Comparison of ENCODE assay signal across 8 cellular contexts in the genomic region with DNA sequence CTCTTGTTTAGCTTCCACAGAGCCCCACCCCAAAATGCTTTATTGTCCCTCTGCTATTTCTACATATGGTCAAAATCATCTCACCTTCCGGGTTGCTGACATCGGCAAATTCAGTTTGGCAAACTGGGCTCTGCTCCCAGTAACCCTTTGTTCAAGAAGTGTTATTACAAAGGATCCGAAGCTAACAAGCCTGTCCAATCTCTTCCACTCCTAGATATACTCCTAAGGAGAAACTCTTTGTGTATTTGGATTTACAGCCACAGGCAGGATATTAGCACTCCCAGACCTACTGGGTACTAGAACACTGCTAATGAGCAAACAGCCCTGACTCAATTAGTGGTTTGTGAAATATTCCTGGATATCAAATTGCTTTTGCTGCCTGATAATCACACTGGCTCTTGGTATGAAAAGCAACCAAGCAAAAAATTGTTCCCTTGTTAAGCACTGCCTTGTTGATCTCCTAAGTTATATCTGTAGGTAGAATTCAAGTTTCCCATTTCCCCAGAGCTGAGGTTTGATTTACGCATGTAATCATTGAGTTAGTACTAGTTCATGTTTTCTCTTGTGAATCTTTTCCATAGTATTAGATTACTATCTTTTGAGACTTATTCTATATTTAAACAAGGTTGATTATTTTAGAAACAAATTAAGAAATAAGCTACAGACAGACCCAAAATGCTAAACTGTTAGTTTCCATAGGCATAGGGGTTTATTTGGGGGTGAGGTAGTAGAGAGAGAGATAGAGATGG. TPM values are rescaled to one million over a fixed set of nuclear protein-coding genes. Genes with fewer than 3 reads are reported as not detected.
A peak's percentile ranks its signal among the peaks of the same experiment; 100 is the strongest.
DNase-seq lines count a peak whose midpoint lies in the region; ATAC-seq and TF ChIP-seq lines count a peak whose summit lies in the region.

No MANE protein-coding gene starts in this region.

- H3K27ac Mint-ChIP-seq in activated naive CD8-positive, alpha-beta T cell treated with anti-CD3 and anti-CD28 coated beads, Interleukin-2, amount 50 U/mL, for 24 hours = no peak overlapping the region

- H3K27me3 Mint-ChIP-seq in activated naive CD8-positive, alpha-beta T cell treated with anti-CD3 and anti-CD28 coated beads, Interleukin-2, amount 50 U/mL, for 24 hours = peaks cover 2% of the 10 kb centered on the region

- H3K36me3 Mint-ChIP-seq in activated naive CD8-positive, alpha-beta T cell treated with anti-CD3 and anti-CD28 coated beads, Interleukin-2, amount 50 U/mL, for 24 hours (ENCODE audit: low read depth) = peaks cover 10% of the 10 kb centered on the region

- no peaks in the 10 kb centered on the region for H3K4me1 ChIP-seq in hepatocyte (ENCODE audit: insufficient read depth)
- peaks cover 0 to 9% (median 7%) of the 10 kb centered on the region in 3 donors for H3K4me1 ChIP-seq in skeletal muscle tissue (ENCODE audit: control insufficient read depth in 3 of 3, insufficient read depth in 3 of 3, low read length in 3 of 3)
- H3K4me1 ChIP-seq in HAP-1 = no peaks in the 10 kb centered on the region

- 29% methylated on average over 4 of the region's 4 CpGs for WGBS in hepatocyte (ENCODE audit: low lambda C conversion rate, missing lambda C conversion rate)

- no peak for TF ChIP-seq CTCF in hepatocyte (IDR thresholded peaks at IDR 0.05; ENCODE audit: poor library complexity)

- H3K9me3 Mint-ChIP-seq in activated naive CD8-positive, alpha-beta T cell treated with anti-CD3 and anti-CD28 coated beads, Interleukin-2, amount 50 U/mL, for 24 hours = no peaks in the 10 kb centered on the region

- in situ Hi-C loops in Caki2 (cut with HindIII; ENCODE audit: low pct_unique_long_range_greater_than_20kb, low sequenced_read_pairs) (no loop called here), HAP-1 (cut with MboI; ENCODE audit: low sequenced_read_pairs) (no loop called here)

- H3K4me2 ChIP-seq in hepatocyte = peak overlapping the region; percentile 75

- H3K36me3 ChIP-seq in hepatocyte (replicated peaks; ENCODE audit: insufficient read depth, low read depth) (no peaks in the 10 kb centered on the region), skeletal muscle tissue (ENCODE audit: control insufficient read depth in 3 of 3, insufficient read depth in 3 of 3, low read length in 3 of 3) (peaks cover 9 to 15% (median 13%) of the 10 kb centered on the region in 3 donors), HAP-1 (replicated peaks) (no peaks in the 10 kb centered on the region)

- H3K4me3 ChIP-seq in hepatocyte (peak overlapping the region; percentile 91), skeletal muscle tissue (ENCODE audit: low read length in 3 of 3) (peak overlapping the region in 1 of 3 donors; percentile 99), HAP-1 (no peak overlapping the region)

- ATAC-seq in activated naive CD8-positive, alpha-beta T cell treated with anti-CD3 and anti-CD28 coated beads, Interleukin-2, amount 50 U/mL, for 24 hours = no peak
- ATAC-seq in HG03439 (IDR thresholded peaks at IDR 0.05; ENCODE audit: unreplicated experiment) = no peak

- no peaks in the 10 kb centered on the region for H3K9me2 ChIP-seq in hepatocyte (replicated peaks; ENCODE audit: insufficient read depth)

- no peak overlapping the region for H2AFZ ChIP-seq in hepatocyte

- H3K9me3 ChIP-seq in hepatocyte (ENCODE audit: low read depth) = no peaks in the 10 kb centered on the region
- H3K9me3 ChIP-seq in skeletal muscle tissue (ENCODE audit: control insufficient read depth in 3 of 3, low read length in 3 of 3) = no peaks in the 10 kb centered on the region
- no peaks in the 10 kb centered on the region for H3K9me3 ChIP-seq in HAP-1

- DNase-seq in Caki2 (ENCODE audit: low read depth) (peak; percentile 42), NCI-H1417 (lab: John Stamatoyannopoulos, UW) (peak in 2 of 3 experiments; percentile 79 to 94), hepatocyte (ENCODE audit: low spot score) (peak; percentile 81), hepatic stellate cell (ENCODE audit: low spot score) (no peak), HAP-1 (ENCODE audit: low spot score in 2 of 2) (no peak)
- DNase-seq in activated naive CD8-positive, alpha-beta T cell treated with anti-CD3 and anti-CD28 coated beads, Interleukin-2, amount 50 U/mL, for 24 hours = no peak

- peaks cover 34% of the 10 kb centered on the region for H4K20me1 ChIP-seq in hepatocyte (ENCODE audit: insufficient read depth, poor library complexity, severe bottlenecking)

- peak overlapping the region; percentile 38 to 100 (median 47) for H3K9ac ChIP-seq in skeletal muscle tissue (ENCODE audit: low read depth in 1 of 3, low read length in 3 of 3)

- H3K27ac ChIP-seq in hepatocyte (peak overlapping the region; percentile 95), skeletal muscle tissue (ENCODE audit: low read depth, low read length) (peak overlapping the region; percentile 100)

- peak overlapping the region; percentile 19 for H3K4me3 Mint-ChIP-seq in activated naive CD8-positive, alpha-beta T cell treated with anti-CD3 and anti-CD28 coated beads, Interleukin-2, amount 50 U/mL, for 24 hours

- peaks cover 32% of the 10 kb centered on the region for H3K79me2 ChIP-seq in hepatocyte

- H3K27me3 ChIP-seq in hepatocyte (no peaks in the 10 kb centered on the region), skeletal muscle tissue (ENCODE audit: control insufficient read depth in 3 of 3, insufficient read depth in 3 of 3, low read length in 3 of 3) (no peaks in the 10 kb centered on the region), HAP-1 (ENCODE audit: low read depth) (no peaks in the 10 kb centered on the region)

- peaks cover 28% of the 10 kb centered on the region for H3K4me1 Mint-ChIP-seq in activated naive CD8-positive, alpha-beta T cell treated with anti-CD3 and anti-CD28 coated beads, Interleukin-2, amount 50 U/mL, for 24 hours

RNA-seq across cellular contexts. Expression of a gene that starts 3.8 kb away (rescaled TPM):
- 44.5 and 46.7 TPM in 2 replicates for total RNA-seq in Caki2 (2014; rRNA removed; shearing (Covaris generic); ENCODE audit: low replicate concordance)
- 289 and 351 TPM in 2 replicates for total RNA-seq in hepatocyte
- polyA plus RNA-seq in hepatocyte = 170 and 189 TPM in 2 replicates
- total RNA-seq in skeletal muscle tissue = 103 TPM

Comparison
In these comparisons a context has a peak if more than half of its experiments do, and no peak if none do; other contexts are left out.
1. DNase-seq: peak in Caki2 (single experiment), NCI-H1417 (2 of 3) and hepatocyte (single experiment); none in activated naive CD8-positive, alpha-beta T cell treated with anti-CD3 and anti-CD28 coated beads, Interleukin-2, amount 50 U/mL, for 24 hours (single experiment), hepatic stellate cell (single experiment) and HAP-1 (0 of 2).